Comparison of ENCODE assay signal across 8 cellular contexts in the genomic region with DNA sequence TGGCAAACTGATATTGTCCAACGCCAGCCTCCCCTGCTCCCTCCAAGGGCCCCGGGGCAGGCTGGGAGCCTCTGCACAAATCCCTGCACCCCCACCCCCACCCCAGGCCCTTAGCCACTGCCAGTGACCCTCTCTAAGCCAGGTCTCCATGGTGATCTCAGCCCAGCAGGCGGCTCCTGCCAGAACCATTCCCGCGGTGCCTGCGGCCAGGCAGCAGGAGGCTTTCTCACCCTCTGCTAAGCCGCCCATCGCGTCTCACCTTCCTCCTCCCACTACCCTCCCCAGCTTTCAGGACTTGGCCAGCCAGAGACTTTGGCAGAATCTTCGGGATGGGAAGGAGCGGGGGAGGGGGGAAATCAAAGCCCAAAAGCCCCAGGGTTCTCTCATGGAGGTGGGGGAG. TPM values are rescaled to one million over a fixed set of nuclear protein-coding genes. Genes with fewer than 3 reads are reported as not detected.
DNase-seq lines count a peak whose midpoint lies in the region; ATAC-seq, FAIRE-seq and TF ChIP-seq lines count a peak whose summit lies in the region.

No MANE protein-coding gene starts in this region.

- peaks cover 15 to 30% (median 21%) of the 10 kb centered on the region in 4 donors for H3K4me1 ChIP-seq in upper lobe of left lung

- no peak for TF ChIP-seq EP300 in upper lobe of left lung (IDR thresholded peaks at IDR 0.05)

- TF ChIP-seq CTCF in bronchial epithelial cell (IDR thresholded peaks at IDR 0.05; ENCODE audit: insufficient read depth, low read length, severe bottlenecking) (no peak), upper lobe of left lung (IDR thresholded peaks at IDR 0.05) (no peak)

- no peaks in the 10 kb centered on the region for H3K9me3 ChIP-seq in upper lobe of left lung

- H3K27me3 ChIP-seq in bronchial epithelial cell (ENCODE audit: control insufficient read depth, insufficient read depth, low read length) (no peaks in the 10 kb centered on the region), upper lobe of left lung (no peaks in the 10 kb centered on the region)

- TF ChIP-seq POLR2A in upper lobe of left lung (IDR thresholded peaks at IDR 0.05) (no peak), GM18505 (IDR thresholded peaks at IDR 0.05; ENCODE audit: borderline replicate concordance, extremely low read depth, insufficient read depth, insufficient read length) (no peak)

- DNase-seq in DMS53 (lab: John Stamatoyannopoulos, UW) (peak; percentile 45), DMS53 treated with DMSO at 0.1 percent for 48 hours (lab: John Stamatoyannopoulos, UW; ENCODE audit: unreplicated experiment) (no peak), bronchial epithelial cell (ENCODE audit: low read depth) (peak; percentile 25), left kidney (ENCODE audit: low read depth, low spot score) (peak; percentile 92), upper lobe of left lung (no peak)

- FAIRE-seq in bronchial epithelial cell (lab: Jason Lieb, UNC): no peak

- H3K4me3 ChIP-seq in bronchial epithelial cell (ENCODE audit: low read depth, low read length): no peak overlapping the region
- H3K4me3 ChIP-seq in upper lobe of left lung: no peak overlapping the region

- 42 to 45% methylated on average over 9 to 11 of the region's 11 CpGs for WGBS in upper lobe of left lung, 2 donors

- H3K36me3 ChIP-seq in bronchial epithelial cell (ENCODE audit: control insufficient read depth, insufficient read depth, low read length) (peaks cover 24% of the 10 kb centered on the region), upper lobe of left lung (peaks cover 0 to 30% (median 5%) of the 10 kb centered on the region in 4 donors)

- ATAC-seq in upper lobe of left lung (ENCODE audit: low FRiP score in 2 of 2) (peak in 1 of 2 donors; percentile 64), GM21515 (IDR thresholded peaks at IDR 0.05; ENCODE audit: unreplicated experiment) (no peak), GM18505 (IDR thresholded peaks at IDR 0.05; ENCODE audit: unreplicated experiment) (no peak), GM21390 (IDR thresholded peaks at IDR 0.05; ENCODE audit: unreplicated experiment) (no peak)

- peak overlapping the region in 3 of 4 donors; percentile 7 to 61 (median 22) for H3K27ac ChIP-seq in upper lobe of left lung

RNA-seq across cellular contexts. Expression of gene WASF2, which starts 46.8 kb away (rescaled TPM):
- total RNA-seq in bronchial epithelial cell: 22.1 and 38.3 TPM in 2 replicates
- total RNA-seq in upper lobe of left lung: 100 to 1,000 TPM in 2 of 6 donors, 10 to 100 TPM in 4; 53.4 to 158 (median 62.2) TPM

Comparison
In these comparisons a context has a peak if more than half of its experiments do, and no peak if none do; other contexts are left out.
1. DNase-seq: peak in DMS53 (single experiment), bronchial epithelial cell (single experiment) and left kidney (single experiment); none in DMS53 treated with DMSO at 0.1 percent for 48 hours (single experiment) and upper lobe of left lung (0 of 2).